ENCODE assay signal across 17 cellular contexts in genomic region chr11:129265125-129265788, GRCh38.
A peak's percentile ranks its signal among the peaks of the same experiment; 100 is the strongest.
DNase-seq lines count a peak whose midpoint lies in the region; ATAC-seq and TF ChIP-seq lines count a peak whose summit lies in the region.
"Had no signal": no experiment of that assay in that cellular context is flagged by ENCODE, and none has a peak within 500 bp of the region (broad histone marks: within the 10 kb centered on the region; RNA-seq: fewer than 3 reads in every experiment).

No MANE protein-coding gene starts in this region.

- H2AFZ ChIP-seq in GM23338, result no peak overlapping the region

- peak; percentile 6 for DNase-seq in NOMO-1 treated with DMSO at 0.1 percent for 48 hours (lab: John Stamatoyannopoulos, UW; ENCODE audit: unreplicated experiment)
- no peak for DNase-seq in NOMO-1 treated with dmso at 0.1 percent for 144 hours (lab: John Stamatoyannopoulos, UW; ENCODE audit: unreplicated experiment)
- DNase-seq in GM23338 (ENCODE audit: low spot score), result no peak
- peak; percentile 40 for DNase-seq in iris pigment epithelial cell (ENCODE audit: low read depth)
- no peak for DNase-seq in stimulated activated effector memory CD8-positive, alpha-beta T cell treated with anti-CD3 and anti-CD28 coated beads, Interleukin-12 subunit alpha, Interleukin-12 subunit beta, amount 100 ng/mL, for 72 hours (ENCODE audit: low spot score in 2 of 2)
- DNase-seq: COR-L47, GDM1, GOT3, KBM-7, MM.1S, NCI-H1417 treated with DMSO at 0.1 percent for 48 hours, NCI-H2029 treated with DMSO at 0.1 percent for 48 hours, NCI-H2227 treated with DMSO at 0.1 percent for 48 hours had no signal

- H3K4me2 ChIP-seq in GM23338, result no peak overlapping the region
- H3K4me2 ChIP-seq: A549 had no signal

- no peaks in the 10 kb centered on the region for H4K20me1 ChIP-seq in GM23338 (replicated peaks; ENCODE audit: insufficient read depth)

- H3K9me3 Mint-ChIP-seq in GM23338, result no peaks in the 10 kb centered on the region
- H3K9me3 Mint-ChIP-seq in stimulated activated effector memory CD8-positive, alpha-beta T cell treated with anti-CD3 and anti-CD28 coated beads, Interleukin-12 subunit alpha, Interleukin-12 subunit beta, amount 100 ng/mL, for 72 hours, result no peaks in the 10 kb centered on the region

- no peak overlapping the region for H3K4me3 Mint-ChIP-seq in GM23338
- H3K4me3 Mint-ChIP-seq in stimulated activated effector memory CD8-positive, alpha-beta T cell treated with anti-CD3 and anti-CD28 coated beads, Interleukin-12 subunit alpha, Interleukin-12 subunit beta, amount 100 ng/mL, for 72 hours, result no peak overlapping the region
- H3K4me3 Mint-ChIP-seq: CD14-positive monocyte had no signal

- H3K36me3 Mint-ChIP-seq in GM23338 (ENCODE audit: low read depth), result no peaks in the 10 kb centered on the region
- H3K36me3 Mint-ChIP-seq in stimulated activated effector memory CD8-positive, alpha-beta T cell treated with anti-CD3 and anti-CD28 coated beads, Interleukin-12 subunit alpha, Interleukin-12 subunit beta, amount 100 ng/mL, for 72 hours, result no peaks in the 10 kb centered on the region

- no peaks in the 10 kb centered on the region for H3K27me3 Mint-ChIP-seq in GM23338 (ENCODE audit: insufficient read depth, low read depth, poor library complexity)

- TF ChIP-seq CTCF in GM23338 (conservative IDR thresholded peaks at IDR 0.05; ENCODE audit: low read depth in 2 of 2), result no peak

- no peak overlapping the region for H3K4me3 ChIP-seq in GM23338
- H3K4me3 ChIP-seq: A549 had no signal

- peak overlapping the region; percentile 11; the same call in 1 of the 2 replicates for H3K27ac Mint-ChIP-seq in GM23338
- H3K27ac Mint-ChIP-seq in stimulated activated effector memory CD8-positive, alpha-beta T cell treated with anti-CD3 and anti-CD28 coated beads, Interleukin-12 subunit alpha, Interleukin-12 subunit beta, amount 100 ng/mL, for 72 hours, result no peak overlapping the region

- no peaks in the 10 kb centered on the region for H3F3A ChIP-seq in GM23338 (replicated peaks; ENCODE audit: low read depth)

- no peaks in the 10 kb centered on the region for H3K36me3 ChIP-seq in GM23338 (ENCODE audit: insufficient read depth)

- ATAC-seq in GM23338, result no peak
- ATAC-seq in stimulated activated effector memory CD8-positive, alpha-beta T cell treated with anti-CD3 and anti-CD28 coated beads, Interleukin-12 subunit alpha, Interleukin-12 subunit beta, amount 100 ng/mL, for 72 hours, result peak; percentile 36
- ATAC-seq in GM18511 (IDR thresholded peaks at IDR 0.05; ENCODE audit: unreplicated experiment), result no peak
- no peak for ATAC-seq in HG02981 (IDR thresholded peaks at IDR 0.05; ENCODE audit: unreplicated experiment)
- ATAC-seq: A549 had no signal

- H3K27me3 ChIP-seq in GM23338 (ENCODE audit: insufficient read depth), result no peaks in the 10 kb centered on the region

- H3K9me2 ChIP-seq in GM23338 (ENCODE audit: insufficient read depth), result no peaks in the 10 kb centered on the region; the same call in 1 of the 2 replicates

- H3K4me1 ChIP-seq in GM23338 (ENCODE audit: insufficient read depth), result peaks cover 27% of the 10 kb centered on the region

- H3K79me2 ChIP-seq in GM23338 (replicated peaks; ENCODE audit: insufficient read depth), result peaks cover 88% of the 10 kb centered on the region

- H3K4me1 Mint-ChIP-seq in GM23338, result peaks cover 30% of the 10 kb centered on the region
- H3K4me1 Mint-ChIP-seq in stimulated activated effector memory CD8-positive, alpha-beta T cell treated with anti-CD3 and anti-CD28 coated beads, Interleukin-12 subunit alpha, Interleukin-12 subunit beta, amount 100 ng/mL, for 72 hours, result peaks cover under 1% of the 10 kb centered on the region

- H3K27ac ChIP-seq in GM23338 (ENCODE audit: low read depth), result no peak overlapping the region
- H3K27ac ChIP-seq: A549 had no signal

TF ChIP-seq in GM23338, 12 proteins besides CTCF, POLR2A, EP300 and RAD21 (continues in another document):
- TF ChIP-seq STAT1 (IDR thresholded peaks at IDR 0.05; ENCODE audit: unreplicated experiment), result no peak
- no peak for TF ChIP-seq CREB1 (CRISPR knock-in tag; IDR thresholded peaks at IDR 0.05; ENCODE audit: low read depth)
- no peak for TF ChIP-seq POLR2AphosphoS5 (IDR thresholded peaks at IDR 0.05; ENCODE audit: low read depth)
- TF ChIP-seq NANOG (IDR thresholded peaks at IDR 0.05; ENCODE audit: borderline replicate concordance), result no peak
- TF ChIP-seq REST (IDR thresholded peaks at IDR 0.05; ENCODE audit: unreplicated experiment), result no peak
- no peak for TF ChIP-seq ZNF462 (CRISPR knock-in tag; IDR thresholded peaks at IDR 0.05)
- no peak for TF ChIP-seq ZNF114 (CRISPR knock-in tag; IDR thresholded peaks at IDR 0.05)

Comparison
In these comparisons a context has a peak if more than half of its experiments do, and no peak if none do; other contexts are left out.
1. DNase-seq: peak in NOMO-1 treated with DMSO at 0.1 percent for 48 hours (single experiment) and iris pigment epithelial cell (single experiment); none in NOMO-1 treated with dmso at 0.1 percent for 144 hours (single experiment), GM23338 (single experiment) and stimulated activated effector memory CD8-positive, alpha-beta T cell treated with anti-CD3 and anti-CD28 coated beads, Interleukin-12 subunit alpha, Interleukin-12 subunit beta, amount 100 ng/mL, for 72 hours (0 of 2).